Comparison of ENCODE assay signal across 9 cellular contexts in the genomic region with DNA sequence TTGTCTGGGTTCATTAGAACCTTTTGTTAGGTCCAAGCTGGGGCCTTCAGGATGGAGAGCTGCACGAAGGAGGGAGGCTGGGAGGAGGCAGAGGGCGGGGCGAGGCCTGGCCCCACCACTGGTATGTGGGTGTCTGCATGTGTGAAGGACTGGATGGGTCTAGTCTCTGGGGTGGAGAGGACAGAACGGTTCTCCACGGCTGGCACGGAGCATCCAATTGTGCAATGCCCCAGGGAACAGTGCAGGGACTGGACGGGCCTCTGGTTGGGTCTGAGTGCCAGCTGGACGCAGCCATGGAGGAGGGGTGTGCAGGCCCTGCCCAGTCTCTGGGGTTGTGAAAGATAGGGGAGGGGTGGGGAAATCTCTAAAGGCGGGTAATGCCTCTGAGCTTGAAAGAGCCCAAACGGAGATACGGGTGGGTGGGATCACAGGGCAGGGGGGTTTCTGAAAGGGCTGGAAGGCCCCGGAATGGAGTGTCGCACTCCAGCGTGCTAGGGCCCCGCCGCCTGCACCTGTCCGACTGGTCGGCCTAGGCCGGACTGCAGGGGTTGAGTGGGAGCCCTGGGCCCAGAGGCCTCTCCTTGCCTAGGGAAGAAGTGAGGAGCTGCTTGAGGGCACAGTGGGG. TPM values are rescaled to one million over a fixed set of nuclear protein-coding genes. Genes with fewer than 3 reads are reported as not detected.
DNase-seq lines count a peak whose midpoint lies in the region; ATAC-seq and TF ChIP-seq lines count a peak whose summit lies in the region.
"Had no signal": no experiment of that assay in that cellular context is flagged by ENCODE, and none has a peak within 500 bp of the region (broad histone marks: within the 10 kb centered on the region; RNA-seq: fewer than 3 reads in every experiment).

No MANE protein-coding gene starts in this region.

- H3K9me3 ChIP-seq in hepatocyte (ENCODE audit: low read depth) (no peaks in the 10 kb centered on the region), A673 (ENCODE audit: low read depth, low read length, poor library complexity, severe bottlenecking) (no peaks in the 10 kb centered on the region)

- peaks cover 1% of the 10 kb centered on the region for H3K36me3 Mint-ChIP-seq in activated T-helper 1 cell treated with anti-CD3 and anti-CD28 coated beads, Interleukin-12 subunit alpha, Interleukin-12 subunit beta, Interleukin-2, Interleukin-4 antibody, amounts not matched to agents 30 ng/mL and 10 ng/mL and 1 ng/mL, durations not matched to agents 14 hours and 24 hours and 36 hours (ENCODE audit: low read depth)
- H3K36me3 Mint-ChIP-seq: activated CD4-positive, alpha-beta memory T cell treated with anti-CD3 and anti-CD28 coated beads for 36 hours had no signal

- H4K20me1 ChIP-seq in hepatocyte (ENCODE audit: insufficient read depth, poor library complexity, severe bottlenecking), result peaks cover 2% of the 10 kb centered on the region

- no peak for ATAC-seq in HG02970 (IDR thresholded peaks at IDR 0.05; ENCODE audit: low FRiP score, unreplicated experiment)

- H3K27ac Mint-ChIP-seq in activated T-helper 1 cell treated with anti-CD3 and anti-CD28 coated beads, Interleukin-12 subunit alpha, Interleukin-12 subunit beta, Interleukin-2, Interleukin-4 antibody, amounts not matched to agents 30 ng/mL and 10 ng/mL and 1 ng/mL, durations not matched to agents 14 hours and 24 hours and 36 hours, result no peak overlapping the region
- H3K27ac Mint-ChIP-seq: activated CD4-positive, alpha-beta memory T cell treated with anti-CD3 and anti-CD28 coated beads for 36 hours had no signal

- H3K4me2 ChIP-seq in hepatocyte, result peak overlapping the region; percentile 92

- peak overlapping the region; percentile 95 for H3K27ac ChIP-seq in hepatocyte
- H3K27ac ChIP-seq in A673 (ENCODE audit: low read depth, low read length, poor library complexity, severe bottlenecking), result no peak overlapping the region

- no peak for TF ChIP-seq CTCF in hepatocyte (IDR thresholded peaks at IDR 0.05; ENCODE audit: poor library complexity)
- TF ChIP-seq CTCF in retinal pigment epithelial cell (conservative IDR thresholded peaks at IDR 0.05; ENCODE audit: low read depth, low read length), result no peak
- no peak for TF ChIP-seq CTCF in A673 (conservative IDR thresholded peaks at IDR 0.05; ENCODE audit: low read depth, low read length)

- H3K4me1 Mint-ChIP-seq in activated T-helper 1 cell treated with anti-CD3 and anti-CD28 coated beads, Interleukin-12 subunit alpha, Interleukin-12 subunit beta, Interleukin-2, Interleukin-4 antibody, amounts not matched to agents 30 ng/mL and 10 ng/mL and 1 ng/mL, durations not matched to agents 14 hours and 24 hours and 36 hours (ENCODE audit: low read depth), result no peaks in the 10 kb centered on the region

- CTCF ChIA-PET in A673 (lab: Charles Lee), result interaction anchor here (0.6 kb wide), 1 partner anchor 16 kb away, joined by 5 read pairs; no protein-coding TSS in a partner anchor

- peak overlapping the region; percentile 53 for H3K4me3 ChIP-seq in hepatocyte
- peak overlapping the region; percentile 78 for H3K4me3 ChIP-seq in retinal pigment epithelial cell (ENCODE audit: low read length)
- no peak overlapping the region for H3K4me3 ChIP-seq in A673 (ENCODE audit: low read depth, low read length, poor library complexity, severe bottlenecking)

- no peaks in the 10 kb centered on the region for H3K9me3 Mint-ChIP-seq in activated T-helper 1 cell treated with anti-CD3 and anti-CD28 coated beads, Interleukin-12 subunit alpha, Interleukin-12 subunit beta, Interleukin-2, Interleukin-4 antibody, amounts not matched to agents 30 ng/mL and 10 ng/mL and 1 ng/mL, durations not matched to agents 14 hours and 24 hours and 36 hours
- H3K9me3 Mint-ChIP-seq: activated CD4-positive, alpha-beta memory T cell treated with anti-CD3 and anti-CD28 coated beads for 36 hours had no signal

- peak; percentile 14 for DNase-seq in D341Med (ENCODE audit: low spot score)
- no peak for DNase-seq in activated T-helper 1 cell treated with anti-CD3 and anti-CD28 coated beads, Interleukin-12 subunit alpha, Interleukin-12 subunit beta, Interleukin-2, Interleukin-4 antibody, amounts not matched to agents 30 ng/mL and 10 ng/mL and 1 ng/mL, durations not matched to agents 14 hours and 24 hours and 36 hours (ENCODE audit: low spot score)
- peak; percentile 61 for DNase-seq in hepatocyte (ENCODE audit: low spot score)
- no peak for DNase-seq in retinal pigment epithelial cell (ENCODE audit: low read depth)
- DNase-seq in A673 (ENCODE audit: low spot score), result no peak
- no peak for DNase-seq in middle frontal gyrus (ENCODE audit: extremely low spot score, low spot score)
- DNase-seq in activated effector memory CD4-positive, alpha-beta T cell treated with anti-CD3 and anti-CD28 coated beads, Interleukin-2, amount 50 U/mL, for 16 hours, result no peak
- DNase-seq: activated CD4-positive, alpha-beta memory T cell treated with anti-CD3 and anti-CD28 coated beads for 36 hours had no signal

- BruUV-seq in A673 (replicated peaks; lab: Mats Ljungman, UMichigan), result no TSS peak

- POLR2A ChIA-PET in A673 (lab: Charles Lee; ENCODE audit: low non-redundant PET), result no interaction called here

- H3K9me2 ChIP-seq in hepatocyte (replicated peaks; ENCODE audit: insufficient read depth), result no peaks in the 10 kb centered on the region

- H3K79me2 ChIP-seq in hepatocyte, result peaks cover 47% of the 10 kb centered on the region

- H3K4me1 ChIP-seq in hepatocyte (ENCODE audit: insufficient read depth) (peaks cover 13% of the 10 kb centered on the region), A673 (ENCODE audit: insufficient read depth, low read length, poor library complexity, severe bottlenecking) (peaks cover 5% of the 10 kb centered on the region)

- 75% methylated on average over 15 of the region's 19 CpGs for WGBS in hepatocyte (ENCODE audit: low lambda C conversion rate, missing lambda C conversion rate)

- H3K4me3 Mint-ChIP-seq in activated T-helper 1 cell treated with anti-CD3 and anti-CD28 coated beads, Interleukin-12 subunit alpha, Interleukin-12 subunit beta, Interleukin-2, Interleukin-4 antibody, amounts not matched to agents 30 ng/mL and 10 ng/mL and 1 ng/mL, durations not matched to agents 14 hours and 24 hours and 36 hours, result peak overlapping the region; percentile 22
- H3K4me3 Mint-ChIP-seq: activated CD4-positive, alpha-beta memory T cell treated with anti-CD3 and anti-CD28 coated beads for 36 hours had no signal

- no peak overlapping the region for H2AFZ ChIP-seq in hepatocyte

- H3K27me3 ChIP-seq in hepatocyte, result no peaks in the 10 kb centered on the region
- H3K27me3 ChIP-seq in A673 (replicated peaks; ENCODE audit: insufficient read depth, low read depth, low read length, poor library complexity), result peaks cover 36% of the 10 kb centered on the region

- H3K36me3 ChIP-seq in hepatocyte (replicated peaks; ENCODE audit: insufficient read depth, low read depth) (no peaks in the 10 kb centered on the region), A673 (ENCODE audit: insufficient read depth, low read length, poor library complexity, severe bottlenecking) (no peaks in the 10 kb centered on the region)

- peaks cover 28% of the 10 kb centered on the region for H3K27me3 Mint-ChIP-seq in activated T-helper 1 cell treated with anti-CD3 and anti-CD28 coated beads, Interleukin-12 subunit alpha, Interleukin-12 subunit beta, Interleukin-2, Interleukin-4 antibody, amounts not matched to agents 30 ng/mL and 10 ng/mL and 1 ng/mL, durations not matched to agents 14 hours and 24 hours and 36 hours (ENCODE audit: insufficient read depth)

- intact Hi-C loops in activated T-helper 1 cell treated with anti-CD3 and anti-CD28 coated beads, Interleukin-12 subunit alpha, Interleukin-12 subunit beta, Interleukin-2, Interleukin-4 antibody, amounts not matched to agents 30 ng/mL and 10 ng/mL and 1 ng/mL, durations not matched to agents 14 hours and 24 hours and 36 hours (cut with micrococcal nuclease), result no loop called here
- intact Hi-C loops in A673 (cut with micrococcal nuclease; ENCODE audit: unreplicated experiment), result no loop called here

RNA-seq across cellular contexts. Expression of a gene that starts 1.6 kb away (rescaled TPM):
- total RNA-seq in activated T-helper 1 cell treated with anti-CD3 and anti-CD28 coated beads, Interleukin-12 subunit alpha, Interleukin-12 subunit beta, Interleukin-2, Interleukin-4 antibody, amounts not matched to agents 30 ng/mL and 10 ng/mL and 1 ng/mL, durations not matched to agents 14 hours and 24 hours and 36 hours, result not detected in 2 replicates
- total RNA-seq in hepatocyte (29.1 and 32.8 TPM in 2 replicates), A673 (2021) (0.04 and 0.42 TPM in 2 replicates)
- 44.5 and 45.0 TPM in 2 replicates for polyA plus RNA-seq in hepatocyte

RNA-seq across cellular contexts. Expression of a gene that starts 22.8 kb away (rescaled TPM):
- not detected in 2 replicates for total RNA-seq in activated T-helper 1 cell treated with anti-CD3 and anti-CD28 coated beads, Interleukin-12 subunit alpha, Interleukin-12 subunit beta, Interleukin-2, Interleukin-4 antibody, amounts not matched to agents 30 ng/mL and 10 ng/mL and 1 ng/mL, durations not matched to agents 14 hours and 24 hours and 36 hours
- total RNA-seq in hepatocyte, result 0.20 and 3.5 TPM in 2 replicates
- polyA plus RNA-seq in hepatocyte, result 0.69 and 1.0 TPM in 2 replicates
- 0.04 TPM in 1 of 2 replicates, not detected in the other for total RNA-seq in A673 (2021)

Comparison
In these comparisons a context has a peak if more than half of its experiments do, and no peak if none do; other contexts are left out.
1. DNase-seq: peak in D341Med (single experiment) and hepatocyte (single experiment); none in activated T-helper 1 cell treated with anti-CD3 and anti-CD28 coated beads, Interleukin-12 subunit alpha, Interleukin-12 subunit beta, Interleukin-2, Interleukin-4 antibody, amounts not matched to agents 30 ng/mL and 10 ng/mL and 1 ng/mL, durations not matched to agents 14 hours and 24 hours and 36 hours (single experiment), retinal pigment epithelial cell (single experiment), A673 (single experiment), middle frontal gyrus (single experiment) and activated effector memory CD4-positive, alpha-beta T cell treated with anti-CD3 and anti-CD28 coated beads, Interleukin-2, amount 50 U/mL, for 16 hours (single experiment).
2. RNA of a gene that starts 1.6 kb away (total RNA-seq): 29.1 to 32.8 TPM in hepatocyte; 0.04 to 0.42 TPM in A673 and not detected in activated T-helper 1 cell treated with anti-CD3 and anti-CD28 coated beads, Interleukin-12 subunit alpha, Interleukin-12 subunit beta, Interleukin-2, Interleukin-4 antibody, amounts not matched to agents 30 ng/mL and 10 ng/mL and 1 ng/mL, durations not matched to agents 14 hours and 24 hours and 36 hours; every median in the first group is over 10 times any median in the second.